In the genomic region with DNA sequence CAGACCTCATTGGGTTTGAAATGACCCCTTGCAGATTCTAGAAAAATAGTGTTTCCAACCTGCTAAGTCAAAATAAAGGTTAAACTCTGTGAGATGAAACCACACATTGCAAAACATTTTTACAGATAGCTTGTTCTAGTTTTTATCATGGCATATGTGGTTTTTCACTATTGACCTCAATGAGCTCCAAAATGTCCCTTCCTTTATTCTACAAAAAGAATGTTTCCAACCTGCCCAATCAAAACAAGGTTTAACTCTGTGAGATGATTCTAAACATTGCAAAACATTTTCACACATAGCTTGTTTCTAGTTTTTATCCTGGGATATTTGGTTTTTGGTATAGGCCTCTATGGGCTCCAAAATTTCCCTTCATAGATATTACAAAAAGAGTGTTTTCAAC, we compare ENCODE assay signal across 7 cellular contexts.
DNase-seq lines count a peak whose midpoint lies in the region; ATAC-seq, FAIRE-seq and TF ChIP-seq lines count a peak whose summit lies in the region.
"Not testable (repeated sequence)": the region's sequence is repeated elsewhere in the genome, so short reads cannot be mapped to it uniquely, and the experiment has no call there.

No MANE protein-coding gene starts in this region.

- BruUV-seq in GM12878 (replicated peaks; lab: Mats Ljungman, UMichigan): not testable (repeated sequence)

- not testable (repeated sequence) for H3K4me3 ChIP-seq in CD4-positive, CD25-positive, alpha-beta regulatory T cell (ENCODE audit: low read depth, low read length); KMS-11 (IDR thresholded peaks at IDR 0.05; ENCODE audit: insufficient read depth, low read depth, low read length); GM12878

- not testable (repeated sequence) for H3K36me3 ChIP-seq in CD4-positive, CD25-positive, alpha-beta regulatory T cell (ENCODE audit: control insufficient read depth, insufficient read depth, low read length); KMS-11 (ENCODE audit: insufficient read depth); GM12878 (ENCODE audit: control insufficient read depth in 2 of 2, insufficient read depth in 2 of 2, low read length in 1 of 2)

- not testable (repeated sequence) for H3K9ac ChIP-seq in KMS-11; GM12878 (ENCODE audit: control insufficient read depth, insufficient read depth, low read length)

- CTCF ChIA-PET in activated CD8-positive, alpha-beta T cell treated with anti-CD3 and anti-CD28 coated beads for 36 hours (lab: Charles Lee); GM12878 (lab: Yijun Ruan, JAX): not testable (repeated sequence)

- peak overlapping the region in 2 of 3 donors; percentile 5 to 57 for H3K27ac Mint-ChIP-seq in CD4-positive, CD25-positive, alpha-beta regulatory T cell
- peak overlapping the region; percentile 73 for H3K27ac Mint-ChIP-seq in activated CD8-positive, alpha-beta T cell treated with anti-CD3 and anti-CD28 coated beads for 36 hours
- H3K27ac Mint-ChIP-seq in activated naive CD8-positive, alpha-beta T cell treated with anti-CD3 and anti-CD28 coated beads for 36 hours: peak overlapping the region; percentile 75
- H3K27ac Mint-ChIP-seq in natural killer cell: peak overlapping the region; percentile 86
- H3K27ac Mint-ChIP-seq in stimulated activated naive CD8-positive, alpha-beta T cell treated with anti-CD3 and anti-CD28 coated beads, Interleukin-15, Interleukin-2, amounts not matched to agents 100 ng/mL and 50 ng/mL, for 24 hours: peak overlapping the region; percentile 46

- not testable (repeated sequence) for H3K27ac ChIP-seq in CD4-positive, CD25-positive, alpha-beta regulatory T cell (ENCODE audit: insufficient read depth, low read length, poor library complexity, severe bottlenecking); KMS-11; GM12878 (ENCODE audit: control insufficient read depth, insufficient read depth)

- 0 out of 2 replicates have a peak overlapping the region, but pooled peaks have one; percentile 17 for H3K4me2 ChIP-seq in KMS-11
- not testable (repeated sequence) for H3K4me2 ChIP-seq in GM12878 (ENCODE audit: control insufficient read depth, insufficient read depth)

- intact Hi-C loops in activated CD8-positive, alpha-beta T cell treated with anti-CD3 and anti-CD28 coated beads for 36 hours (cut with micrococcal nuclease); GM12878 (cut with micrococcal nuclease; ENCODE audit: unreplicated experiment); natural killer cell (cut with micrococcal nuclease): not testable (repeated sequence)

- FAIRE-seq in GM12878 (lab: Jason Lieb, UNC): not testable (repeated sequence)

- not testable (repeated sequence) for TF ChIP-seq POLR2A in GM12878 (IDR thresholded peaks at IDR 0.05; ENCODE audit: low read depth, low read length)

- not testable (repeated sequence) for H3K4me3 Mint-ChIP-seq in CD4-positive, CD25-positive, alpha-beta regulatory T cell; activated CD8-positive, alpha-beta T cell treated with anti-CD3 and anti-CD28 coated beads for 36 hours; activated naive CD8-positive, alpha-beta T cell treated with anti-CD3 and anti-CD28 coated beads for 36 hours
- H3K4me3 Mint-ChIP-seq in natural killer cell: peak overlapping the region; percentile 45
- H3K4me3 Mint-ChIP-seq in stimulated activated naive CD8-positive, alpha-beta T cell treated with anti-CD3 and anti-CD28 coated beads, Interleukin-15, Interleukin-2, amounts not matched to agents 100 ng/mL and 50 ng/mL, for 24 hours: peak overlapping the region; percentile 25

- not testable (repeated sequence) for H4K20me1 ChIP-seq in KMS-11 (ENCODE audit: insufficient read depth); GM12878 (ENCODE audit: control insufficient read depth, insufficient read depth)

- H3K27me3 ChIP-seq in CD4-positive, CD25-positive, alpha-beta regulatory T cell (ENCODE audit: control insufficient read depth, insufficient read depth, low read length); KMS-11 (ENCODE audit: insufficient read depth, low read depth); GM12878 (replicated peaks in 1 of 2; ENCODE audit: control insufficient read depth in 2 of 2, insufficient read depth in 2 of 2, low read length in 1 of 2): not testable (repeated sequence)

- SMC1A ChIA-PET in GM12878 (lab: Charles Lee; ENCODE audit: uncharacterized antibody, unreplicated experiment): interaction anchor here (1.2 kb wide), 1 partner anchor 11 kb away, joined by 4 read pairs; no protein-coding TSS in a partner anchor

- H3K9me3 ChIP-seq in CD4-positive, CD25-positive, alpha-beta regulatory T cell (ENCODE audit: control insufficient read depth in 2 of 2, low read length in 2 of 2); GM12878 (replicated peaks; ENCODE audit: control insufficient read depth, insufficient read depth, low read length): not testable (repeated sequence)

- H3K27me3 Mint-ChIP-seq in CD4-positive, CD25-positive, alpha-beta regulatory T cell; activated CD8-positive, alpha-beta T cell treated with anti-CD3 and anti-CD28 coated beads for 36 hours; activated naive CD8-positive, alpha-beta T cell treated with anti-CD3 and anti-CD28 coated beads for 36 hours; natural killer cell (ENCODE audit: low read depth in 2 of 2); stimulated activated naive CD8-positive, alpha-beta T cell treated with anti-CD3 and anti-CD28 coated beads, Interleukin-15, Interleukin-2, amounts not matched to agents 100 ng/mL and 50 ng/mL, for 24 hours: not testable (repeated sequence)

- DNase-seq in CD4-positive, CD25-positive, alpha-beta regulatory T cell; activated CD8-positive, alpha-beta T cell treated with anti-CD3 and anti-CD28 coated beads for 36 hours; activated naive CD8-positive, alpha-beta T cell treated with anti-CD3 and anti-CD28 coated beads for 36 hours; GM12878 (ENCODE audit: low read depth, low spot score); natural killer cell: not testable (repeated sequence)

- not testable (repeated sequence) for H2AFZ ChIP-seq in KMS-11 (ENCODE audit: low read depth); GM12878 (ENCODE audit: control insufficient read depth, low read depth, low read length)

- ATAC-seq in CD4-positive, CD25-positive, alpha-beta regulatory T cell (ENCODE audit: low read depth in 2 of 2); activated CD8-positive, alpha-beta T cell treated with anti-CD3 and anti-CD28 coated beads for 36 hours; GM12878; natural killer cell: not testable (repeated sequence)

- not testable (repeated sequence) for H3K4me1 ChIP-seq in CD4-positive, CD25-positive, alpha-beta regulatory T cell (ENCODE audit: control insufficient read depth, insufficient read depth, low read length, poor library complexity, severe bottlenecking); GM12878 (ENCODE audit: control insufficient read depth, insufficient read depth, low read length)
- peaks cover 16% of the 10 kb centered on the region for H3K4me1 ChIP-seq in KMS-11 (ENCODE audit: low read depth, poor library complexity, severe bottlenecking)

- POLR2A ChIA-PET in activated CD8-positive, alpha-beta T cell treated with anti-CD3 and anti-CD28 coated beads for 36 hours (lab: Charles Lee); GM12878 (lab: Charles Lee): not testable (repeated sequence)

- not testable (repeated sequence) for TF ChIP-seq EP300 in GM12878 (IDR thresholded peaks at IDR 0.05; ENCODE audit: borderline replicate concordance in 1 of 2, control insufficient read depth in 1 of 2, low read depth in 2 of 2, low read length in 2 of 2)

- H3K36me3 Mint-ChIP-seq in CD4-positive, CD25-positive, alpha-beta regulatory T cell; activated CD8-positive, alpha-beta T cell treated with anti-CD3 and anti-CD28 coated beads for 36 hours (ENCODE audit: low read depth); activated naive CD8-positive, alpha-beta T cell treated with anti-CD3 and anti-CD28 coated beads for 36 hours; natural killer cell; stimulated activated naive CD8-positive, alpha-beta T cell treated with anti-CD3 and anti-CD28 coated beads, Interleukin-15, Interleukin-2, amounts not matched to agents 100 ng/mL and 50 ng/mL, for 24 hours (ENCODE audit: low read depth): not testable (repeated sequence)

- not testable (repeated sequence) for H3K79me2 ChIP-seq in KMS-11 (ENCODE audit: insufficient read depth, low read depth); GM12878 (ENCODE audit: control insufficient read depth, insufficient read depth, low read length)

- RAD21 ChIA-PET in GM12878 (lab: Charles Lee; ENCODE audit: unreplicated experiment): not testable (repeated sequence)

- TF ChIP-seq RAD21 in GM12878 (IDR thresholded peaks at IDR 0.05; ENCODE audit: insufficient read depth, low read depth, low read length): not testable (repeated sequence)

- not testable (repeated sequence) for H3K9me3 Mint-ChIP-seq in CD4-positive, CD25-positive, alpha-beta regulatory T cell; activated CD8-positive, alpha-beta T cell treated with anti-CD3 and anti-CD28 coated beads for 36 hours; activated naive CD8-positive, alpha-beta T cell treated with anti-CD3 and anti-CD28 coated beads for 36 hours; natural killer cell; stimulated activated naive CD8-positive, alpha-beta T cell treated with anti-CD3 and anti-CD28 coated beads, Interleukin-15, Interleukin-2, amounts not matched to agents 100 ng/mL and 50 ng/mL, for 24 hours

- H3K4me1 Mint-ChIP-seq in CD4-positive, CD25-positive, alpha-beta regulatory T cell: peaks cover 0 to 32% (median 5%) of the 10 kb centered on the region in 4 donors
- peaks cover 33% of the 10 kb centered on the region for H3K4me1 Mint-ChIP-seq in activated CD8-positive, alpha-beta T cell treated with anti-CD3 and anti-CD28 coated beads for 36 hours (ENCODE audit: low read depth)
- peaks cover 29% of the 10 kb centered on the region for H3K4me1 Mint-ChIP-seq in activated naive CD8-positive, alpha-beta T cell treated with anti-CD3 and anti-CD28 coated beads for 36 hours
- peaks cover 60 to 84% of the 10 kb centered on the region in 2 donors for H3K4me1 Mint-ChIP-seq in natural killer cell
- peaks cover 52% of the 10 kb centered on the region for H3K4me1 Mint-ChIP-seq in stimulated activated naive CD8-positive, alpha-beta T cell treated with anti-CD3 and anti-CD28 coated beads, Interleukin-15, Interleukin-2, amounts not matched to agents 100 ng/mL and 50 ng/mL, for 24 hours (ENCODE audit: low read depth)

- TF ChIP-seq CTCF in KMS-11 (conservative IDR thresholded peaks at IDR 0.05; ENCODE audit: low read depth, low read length); activated CD8-positive, alpha-beta T cell treated with anti-CD3 and anti-CD28 coated beads for 36 hours (IDR thresholded peaks at IDR 0.05); GM12878 (IDR thresholded peaks at IDR 0.05 in 2 of 3, conservative IDR thresholded peaks at IDR 0.05 in 1 of 3; ENCODE audit: control insufficient read depth in 2 of 3, extremely low read depth in 1 of 3, insufficient read depth in 1 of 3, low read depth in 3 of 3, low read length in 3 of 3); natural killer cell (IDR thresholded peaks at IDR 0.05): not testable (repeated sequence)

- in situ Hi-C loops in GM12878 (cut with MboI): loop anchor here (25.0 kb wide), 1 partner anchor 180 kb away; no protein-coding TSS in a partner anchor

Comparison
In these comparisons a context has a peak if more than half of its experiments do, and no peak if none do; other contexts are left out.
1. H3K27ac Mint-ChIP-seq: peak in every context shown above with its lines; median percentile 86 in natural killer cell; 75 in activated naive CD8-positive, alpha-beta T cell treated with anti-CD3 and anti-CD28 coated beads for 36 hours; 73 in activated CD8-positive, alpha-beta T cell treated with anti-CD3 and anti-CD28 coated beads for 36 hours; 46 in stimulated activated naive CD8-positive, alpha-beta T cell treated with anti-CD3 and anti-CD28 coated beads, Interleukin-15, Interleukin-2, amounts not matched to agents 100 ng/mL and 50 ng/mL, for 24 hours; 31 in CD4-positive, CD25-positive, alpha-beta regulatory T cell.